Comparison of ENCODE assay signal across 1 cellular context in genomic region chr2:63050186-63050915, GRCh38.
A peak's percentile ranks its signal among the peaks of the same experiment; 100 is the strongest.
TF ChIP-seq lines count a peak whose summit lies in the region.

TSS of gene OTX1 (plus strand) at chr2:63050830. CDS start at chr2:63052991, 2,161 bp downstream.

TF ChIP-seq in K562, 482 proteins besides CTCF, POLR2A, EP300 and RAD21 (continued from another document and continues in another):
- TF ChIP-seq, protein P1, sequence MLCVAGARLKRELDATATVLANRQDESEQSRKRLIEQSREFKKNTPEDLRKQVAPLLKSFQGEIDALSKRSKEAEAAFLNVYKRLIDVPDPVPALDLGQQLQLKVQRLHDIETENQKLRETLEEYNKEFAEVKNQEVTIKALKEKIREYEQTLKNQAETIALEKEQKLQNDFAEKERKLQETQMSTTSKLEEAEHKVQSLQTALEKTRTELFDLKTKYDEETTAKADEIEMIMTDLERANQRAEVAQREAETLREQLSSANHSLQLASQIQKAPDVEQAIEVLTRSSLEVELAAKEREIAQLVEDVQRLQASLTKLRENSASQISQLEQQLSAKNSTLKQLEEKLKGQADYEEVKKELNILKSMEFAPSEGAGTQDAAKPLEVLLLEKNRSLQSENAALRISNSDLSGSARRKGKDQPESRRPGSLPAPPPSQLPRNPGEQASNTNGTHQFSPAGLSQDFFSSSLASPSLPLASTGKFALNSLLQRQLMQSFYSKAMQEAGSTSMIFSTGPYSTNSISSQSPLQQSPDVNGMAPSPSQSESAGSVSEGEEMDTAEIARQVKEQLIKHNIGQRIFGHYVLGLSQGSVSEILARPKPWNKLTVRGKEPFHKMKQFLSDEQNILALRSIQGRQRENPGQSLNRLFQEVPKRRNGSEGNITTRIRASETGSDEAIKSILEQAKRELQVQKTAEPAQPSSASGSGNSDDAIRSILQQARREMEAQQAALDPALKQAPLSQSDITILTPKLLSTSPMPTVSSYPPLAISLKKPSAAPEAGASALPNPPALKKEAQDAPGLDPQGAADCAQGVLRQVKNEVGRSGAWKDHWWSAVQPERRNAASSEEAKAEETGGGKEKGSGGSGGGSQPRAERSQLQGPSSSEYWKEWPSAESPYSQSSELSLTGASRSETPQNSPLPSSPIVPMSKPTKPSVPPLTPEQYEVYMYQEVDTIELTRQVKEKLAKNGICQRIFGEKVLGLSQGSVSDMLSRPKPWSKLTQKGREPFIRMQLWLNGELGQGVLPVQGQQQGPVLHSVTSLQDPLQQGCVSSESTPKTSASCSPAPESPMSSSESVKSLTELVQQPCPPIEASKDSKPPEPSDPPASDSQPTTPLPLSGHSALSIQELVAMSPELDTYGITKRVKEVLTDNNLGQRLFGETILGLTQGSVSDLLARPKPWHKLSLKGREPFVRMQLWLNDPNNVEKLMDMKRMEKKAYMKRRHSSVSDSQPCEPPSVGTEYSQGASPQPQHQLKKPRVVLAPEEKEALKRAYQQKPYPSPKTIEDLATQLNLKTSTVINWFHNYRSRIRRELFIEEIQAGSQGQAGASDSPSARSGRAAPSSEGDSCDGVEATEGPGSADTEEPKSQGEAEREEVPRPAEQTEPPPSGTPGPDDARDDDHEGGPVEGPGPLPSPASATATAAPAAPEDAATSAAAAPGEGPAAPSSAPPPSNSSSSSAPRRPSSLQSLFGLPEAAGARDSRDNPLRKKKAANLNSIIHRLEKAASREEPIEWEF (CRISPR knock-in tag; IDR thresholded peaks at IDR 0.05) = no peak
- peak; percentile 30 for TF ChIP-seq CCNT2 (IDR thresholded peaks at IDR 0.05; ENCODE audit: borderline replicate concordance, extremely low read depth, insufficient read length, low read depth, low read length)
- TF ChIP-seq ATF1 (CRISPR knock-in tag; IDR thresholded peaks at IDR 0.05) = 0 out of 2 replicates have a peak, but pooled peaks have one; percentile 9
- 0 out of 2 replicates have a peak, but pooled peaks have one; percentile 90 for TF ChIP-seq ATF1 (tag; IDR thresholded peaks at IDR 0.05)
- no peak for TF ChIP-seq ZSCAN29 (IDR thresholded peaks at IDR 0.05)
- no peak; the same call in 1 of the 2 replicates for TF ChIP-seq NR1H2 (CRISPR knock-in tag; IDR thresholded peaks at IDR 0.05)
- peak; percentile 67; the same call in 1 of the 2 replicates for TF ChIP-seq E2F3 (CRISPR knock-in tag; IDR thresholded peaks at IDR 0.05)
- TF ChIP-seq, protein P2, sequence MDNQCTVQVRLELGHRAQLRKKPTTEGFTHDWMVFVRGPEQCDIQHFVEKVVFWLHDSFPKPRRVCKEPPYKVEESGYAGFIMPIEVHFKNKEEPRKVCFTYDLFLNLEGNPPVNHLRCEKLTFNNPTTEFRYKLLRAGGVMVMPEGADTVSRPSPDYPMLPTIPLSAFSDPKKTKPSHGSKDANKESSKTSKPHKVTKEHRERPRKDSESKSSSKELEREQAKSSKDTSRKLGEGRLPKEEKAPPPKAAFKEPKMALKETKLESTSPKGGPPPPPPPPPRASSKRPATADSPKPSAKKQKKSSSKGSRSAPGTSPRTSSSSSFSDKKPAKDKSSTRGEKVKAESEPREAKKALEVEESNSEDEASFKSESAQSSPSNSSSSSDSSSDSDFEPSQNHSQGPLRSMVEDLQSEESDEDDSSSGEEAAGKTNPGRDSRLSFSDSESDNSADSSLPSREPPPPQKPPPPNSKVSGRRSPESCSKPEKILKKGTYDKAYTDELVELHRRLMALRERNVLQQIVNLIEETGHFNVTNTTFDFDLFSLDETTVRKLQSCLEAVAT (IDR thresholded peaks at IDR 0.05) = peak in 1 of 2 experiments; percentile 49; a peak in 1 of 4 replicates
- peak; percentile 63 for TF ChIP-seq NFYB (IDR thresholded peaks at IDR 0.05; ENCODE audit: extremely low read depth, insufficient read length)
- no peak for TF ChIP-seq NCOR1 (IDR thresholded peaks at IDR 0.05)
- TF ChIP-seq STAT6 (CRISPR knock-in tag; IDR thresholded peaks at IDR 0.05) = no peak
- TF ChIP-seq, protein P3, sequence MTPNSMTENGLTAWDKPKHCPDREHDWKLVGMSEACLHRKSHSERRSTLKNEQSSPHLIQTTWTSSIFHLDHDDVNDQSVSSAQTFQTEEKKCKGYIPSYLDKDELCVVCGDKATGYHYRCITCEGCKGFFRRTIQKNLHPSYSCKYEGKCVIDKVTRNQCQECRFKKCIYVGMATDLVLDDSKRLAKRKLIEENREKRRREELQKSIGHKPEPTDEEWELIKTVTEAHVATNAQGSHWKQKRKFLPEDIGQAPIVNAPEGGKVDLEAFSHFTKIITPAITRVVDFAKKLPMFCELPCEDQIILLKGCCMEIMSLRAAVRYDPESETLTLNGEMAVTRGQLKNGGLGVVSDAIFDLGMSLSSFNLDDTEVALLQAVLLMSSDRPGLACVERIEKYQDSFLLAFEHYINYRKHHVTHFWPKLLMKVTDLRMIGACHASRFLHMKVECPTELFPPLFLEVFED (CRISPR knock-in tag; conservative IDR thresholded peaks at IDR 0.05) = no peak
- no peak for TF ChIP-seq HMG20B (CRISPR knock-in tag; IDR thresholded peaks at IDR 0.05)
- TF ChIP-seq E4F1 (CRISPR knock-in tag; IDR thresholded peaks at IDR 0.05; ENCODE audit: borderline replicate concordance) = no peak
- no peak for TF ChIP-seq ARID3B (CRISPR knock-in tag; IDR thresholded peaks at IDR 0.05; ENCODE audit: borderline replicate concordance)
- TF ChIP-seq ZNF780A (CRISPR knock-in tag; IDR thresholded peaks at IDR 0.05) = no peak
- no peak for TF ChIP-seq KLF10 (CRISPR knock-in tag; IDR thresholded peaks at IDR 0.05)
- no peak for TF ChIP-seq SAFB (IDR thresholded peaks at IDR 0.05; ENCODE audit: borderline replicate concordance, low read depth, low read length)
- no peak for TF ChIP-seq EZH2 (IDR thresholded peaks at IDR 0.05; ENCODE audit: borderline replicate concordance, low read depth, low read length)
- TF ChIP-seq ZFP36 (IDR thresholded peaks at IDR 0.05; ENCODE audit: low read depth, low read length, partially characterized antibody) = no peak
- no peak for TF ChIP-seq CHCHD3 (CRISPR knock-in tag; IDR thresholded peaks at IDR 0.05)
- TF ChIP-seq MTA3 (IDR thresholded peaks at IDR 0.05; ENCODE audit: borderline replicate concordance) = no peak
- TF ChIP-seq ARID4B (CRISPR knock-in tag; IDR thresholded peaks at IDR 0.05) = peak; percentile 28; the same call in 1 of the 2 replicates
- no peak for TF ChIP-seq DMBX1 (CRISPR knock-in tag; IDR thresholded peaks at IDR 0.05; ENCODE audit: borderline replicate concordance)
- TF ChIP-seq SAP30 (IDR thresholded peaks at IDR 0.05; ENCODE audit: borderline replicate concordance, insufficient read depth, low read depth, low read length, poor library complexity, severe bottlenecking) = no peak
- TF ChIP-seq HNRNPL (IDR thresholded peaks at IDR 0.05; ENCODE audit: low read depth, low read length) = 0 out of 2 replicates have a peak, but pooled peaks have one; percentile 22
- 0 out of 2 replicates have a peak, but pooled peaks have one; percentile 21 for TF ChIP-seq XRCC5 (IDR thresholded peaks at IDR 0.05; ENCODE audit: low read depth, low read length)
- TF ChIP-seq ZFPM2 (CRISPR knock-in tag; IDR thresholded peaks at IDR 0.05) = no peak
- TF ChIP-seq ZBTB7A (IDR thresholded peaks at IDR 0.05; ENCODE audit: borderline replicate concordance, control insufficient read depth, low read depth, low read length) = peak; percentile 82
- TF ChIP-seq ELF2 (CRISPR knock-in tag; IDR thresholded peaks at IDR 0.05) = 0 out of 2 replicates have a peak, but pooled peaks have one; percentile 33
